In genomic region chr3:158731938-158732855, GRCh38 we compare ENCODE assay signal across 8 cellular contexts. TPM values are rescaled to one million over a fixed set of nuclear protein-coding genes. Genes with fewer than 3 reads are reported as not detected.
DNase-seq lines count a peak whose midpoint lies in the region; ATAC-seq and TF ChIP-seq lines count a peak whose summit lies in the region.

TSS of gene RARRES1 (minus strand) at chr3:158732457. CDS start at chr3:158732415, 42 bp downstream.

- H3K4me3 ChIP-seq in HUES48 (ENCODE audit: low read depth, low read length) (peak within 1 kb of the TSS; percentile 62), mucosa of stomach (ENCODE audit: low read length) (peak within 1 kb of the TSS; percentile 56), suprapubic skin (peak within 1 kb of the TSS; percentile 78)

- CTCF ChIA-PET in activated CD8-positive, alpha-beta memory T cell treated with anti-CD3 and anti-CD28 coated beads, Interleukin-2, amount 10 ng/mL, durations not matched to agents 7 days and 5 days (lab: Charles Lee) = no interaction called here

- DNase-seq in ELR (ENCODE audit: low read depth) (peak; percentile 79), suprapubic skin (ENCODE audit: low spot score in 2 of 2) (peak; percentile 77 to 85), RPMI8226 (no peak)
- peak; percentile 52 for DNase-seq in activated CD8-positive, alpha-beta memory T cell treated with anti-CD3 and anti-CD28 coated beads, Interleukin-2, amount 10 ng/mL, durations not matched to agents 7 days and 5 days

- peaks cover 5% of the 10 kb centered on the region; the same call in 1 of the 2 replicates for H3K4me1 ChIP-seq in HUES48 (ENCODE audit: control insufficient read depth, insufficient read depth, low read length)
- H3K4me1 ChIP-seq in mucosa of stomach (ENCODE audit: control insufficient read depth, insufficient read depth, low read length) = peaks cover 16% of the 10 kb centered on the region
- H3K4me1 ChIP-seq in suprapubic skin = peaks cover 25% of the 10 kb centered on the region

- no peak for TF ChIP-seq CTCF in suprapubic skin (IDR thresholded peaks at IDR 0.05)

- H3K27ac ChIP-seq in HUES48 (ENCODE audit: low read depth, low read length) (no peak within 1 kb of the TSS), suprapubic skin (peak within 1 kb of the TSS; percentile 63)

- peaks cover 14% of the 10 kb centered on the region for H3K4me1 Mint-ChIP-seq in activated CD8-positive, alpha-beta memory T cell treated with anti-CD3 and anti-CD28 coated beads, Interleukin-2, amount 10 ng/mL, durations not matched to agents 7 days and 5 days

- 3% methylated on average over 21 of the region's 101 CpGs for WGBS in suprapubic skin

- ATAC-seq in GM21423 (IDR thresholded peaks at IDR 0.05; ENCODE audit: unreplicated experiment) (peak; percentile 84), esophagus mucosa (peak; percentile 87)
- peak; percentile 79 for ATAC-seq in activated CD8-positive, alpha-beta memory T cell treated with anti-CD3 and anti-CD28 coated beads, Interleukin-2, amount 10 ng/mL, durations not matched to agents 7 days and 5 days

- 0 out of 2 replicates have a peak within 1 kb of the TSS, but pooled peaks have one; percentile 37 for H3K9ac ChIP-seq in HUES48 (ENCODE audit: low read depth, low read length)
- peak within 1 kb of the TSS; percentile 57 for H3K9ac ChIP-seq in mucosa of stomach (ENCODE audit: low read length)

- H3K36me3 ChIP-seq in HUES48 (ENCODE audit: control insufficient read depth, insufficient read depth, low read length) (no peaks in the 10 kb centered on the region), mucosa of stomach (ENCODE audit: control insufficient read depth, insufficient read depth, low read length) (no peaks in the 10 kb centered on the region), suprapubic skin (no peaks in the 10 kb centered on the region)

- H3K36me3 Mint-ChIP-seq in activated CD8-positive, alpha-beta memory T cell treated with anti-CD3 and anti-CD28 coated beads, Interleukin-2, amount 10 ng/mL, durations not matched to agents 7 days and 5 days = peaks cover 2% of the 10 kb centered on the region

- H3K27me3 ChIP-seq in HUES48 (ENCODE audit: control insufficient read depth, insufficient read depth, low read length) (peaks cover 22% of the 10 kb centered on the region), mucosa of stomach (ENCODE audit: control insufficient read depth, insufficient read depth, low read length) (no peaks in the 10 kb centered on the region), suprapubic skin (no peaks in the 10 kb centered on the region)

- TF ChIP-seq POLR2A in suprapubic skin (IDR thresholded peaks at IDR 0.05) = no peak

- no peak for TF ChIP-seq EP300 in suprapubic skin (IDR thresholded peaks at IDR 0.05)

- H3K9me3 ChIP-seq in HUES48 (ENCODE audit: control insufficient read depth, insufficient read depth, low read length) (no peaks in the 10 kb centered on the region), mucosa of stomach (ENCODE audit: control insufficient read depth, low read length) (no peaks in the 10 kb centered on the region), suprapubic skin (peaks cover 4% of the 10 kb centered on the region)

- H3K9me3 Mint-ChIP-seq in activated CD8-positive, alpha-beta memory T cell treated with anti-CD3 and anti-CD28 coated beads, Interleukin-2, amount 10 ng/mL, durations not matched to agents 7 days and 5 days (ENCODE audit: low read depth) = peaks cover 3% of the 10 kb centered on the region

- H3K27ac Mint-ChIP-seq in activated CD8-positive, alpha-beta memory T cell treated with anti-CD3 and anti-CD28 coated beads, Interleukin-2, amount 10 ng/mL, durations not matched to agents 7 days and 5 days = no peak within 1 kb of the TSS

- H3K27me3 Mint-ChIP-seq in activated CD8-positive, alpha-beta memory T cell treated with anti-CD3 and anti-CD28 coated beads, Interleukin-2, amount 10 ng/mL, durations not matched to agents 7 days and 5 days = peaks cover 2% of the 10 kb centered on the region

- H3K4me3 Mint-ChIP-seq in activated CD8-positive, alpha-beta memory T cell treated with anti-CD3 and anti-CD28 coated beads, Interleukin-2, amount 10 ng/mL, durations not matched to agents 7 days and 5 days = peak within 1 kb of the TSS; percentile 40

RNA-seq across cellular contexts. Expression of gene RARRES1, which starts in this region (rescaled TPM):
- not detected for total RNA-seq in activated CD8-positive, alpha-beta memory T cell treated with anti-CD3 and anti-CD28 coated beads, Interleukin-2, amount 10 ng/mL, durations not matched to agents 7 days and 5 days
- total RNA-seq in esophagus mucosa = 14.9 TPM
- total RNA-seq in suprapubic skin = 10 to 100 TPM in 3 of 4 donors, 1 to 10 TPM in 1; 5.6 to 23.4 (median 19.5) TPM

Comparison
In these comparisons a context has a peak if more than half of its experiments do, and no peak if none do; other contexts are left out.
1. RNA of gene RARRES1 (total RNA-seq): 5.6 to 23.4 TPM in suprapubic skin and 14.9 TPM in esophagus mucosa (single experiment); not detected in activated CD8-positive, alpha-beta memory T cell treated with anti-CD3 and anti-CD28 coated beads, Interleukin-2, amount 10 ng/mL, durations not matched to agents 7 days and 5 days; every median in the first group is over 4 times any median in the second.
2. Peak in DNase-seq and ATAC-seq in activated CD8-positive, alpha-beta memory T cell treated with anti-CD3 and anti-CD28 coated beads, Interleukin-2, amount 10 ng/mL, durations not matched to agents 7 days and 5 days; RNA of the gene not detected or under 1 TPM.
3. Peak in every context shown above with its lines, with median percentiles within 50 percentile points of each other: ATAC-seq and H3K4me3 ChIP-seq.